13 cellular contexts compared by ENCODE assay signal in the genomic region with DNA sequence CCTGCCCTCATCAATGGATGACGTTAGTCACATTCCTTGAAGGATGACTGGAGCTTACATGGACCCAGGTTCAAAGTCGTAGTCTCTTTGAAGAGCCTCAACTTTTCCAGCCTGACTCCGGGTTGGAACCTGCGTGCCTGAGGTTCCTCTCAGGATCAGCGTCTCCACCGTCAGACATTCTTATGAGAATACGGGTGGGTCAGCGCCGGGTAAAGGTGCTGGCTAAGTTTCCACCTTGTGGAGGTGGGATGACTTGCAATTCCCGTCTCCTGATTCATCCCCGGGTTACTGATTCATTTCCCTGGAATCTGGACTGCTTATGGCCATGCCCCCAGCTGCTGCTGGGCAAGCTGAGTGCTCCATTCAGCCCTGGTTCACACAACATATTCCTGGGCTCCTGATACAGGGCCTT. TPM values are rescaled to one million over a fixed set of nuclear protein-coding genes. Genes with fewer than 3 reads are reported as not detected.
DNase-seq lines count a peak whose midpoint lies in the region; ATAC-seq, FAIRE-seq and TF ChIP-seq lines count a peak whose summit lies in the region.
"Had no signal": no experiment of that assay in that cellular context is flagged by ENCODE, and none has a peak within 500 bp of the region (broad histone marks: within the 10 kb centered on the region; RNA-seq: fewer than 3 reads in every experiment).

No MANE protein-coding gene starts in this region.

- FAIRE-seq in bronchial epithelial cell (lab: Jason Lieb, UNC): no peak
- FAIRE-seq: GM19239 had no signal

- peaks cover 10% of the 10 kb centered on the region for H3K4me1 ChIP-seq in lower lobe of right lung

- TF ChIP-seq CTCF in bronchial epithelial cell (IDR thresholded peaks at IDR 0.05; ENCODE audit: insufficient read depth, low read length, severe bottlenecking) (peak; percentile 40), lower lobe of right lung (IDR thresholded peaks at IDR 0.05) (no peak), coronary artery (IDR thresholded peaks at IDR 0.05) (no peak), natural killer cell (IDR thresholded peaks at IDR 0.05) (no peak)

- peaks cover 0 to 8% of the 10 kb centered on the region in 2 donors for H3K4me1 Mint-ChIP-seq in natural killer cell

- H3K9me3 Mint-ChIP-seq in natural killer cell: no peaks in the 10 kb centered on the region

- no peak overlapping the region for H3K27ac ChIP-seq in lower lobe of right lung
- H3K27ac ChIP-seq in coronary artery: no peak overlapping the region
- H3K27ac ChIP-seq: right atrium auricular region had no signal

- DNase-seq in AG08396 (ENCODE audit: low spot score): peak; percentile 86
- DNase-seq in HuH-7 (ENCODE audit: low spot score): peak; percentile 86
- DNase-seq in bronchial epithelial cell (ENCODE audit: low read depth): peak; percentile 99
- DNase-seq in lower lobe of right lung: no peak
- no peak for DNase-seq in NCI-H146 treated with DMSO at 0.1 percent for 48 hours (lab: John Stamatoyannopoulos, UW; ENCODE audit: unreplicated experiment)
- DNase-seq in NCI-H128 (lab: John Stamatoyannopoulos, UW; ENCODE audit: unreplicated experiment): no peak
- no peak for DNase-seq in coronary artery (ENCODE audit: low spot score)
- no peak for DNase-seq in natural killer cell
- DNase-seq: activated T-cell treated with anti-CD3 and anti-CD28 coated beads, Interleukin-2, amount 50 U/mL, for 1 hour; DND-41; OCI-M1 had no signal

- intact Hi-C loops in lower lobe of right lung (cut with DNase I): loop anchor here (10.0 kb wide), 1 partner anchor 319 kb away; no protein-coding TSS in a partner anchor
- intact Hi-C loops in natural killer cell (cut with micrococcal nuclease): no loop called here

- H3K36me3 ChIP-seq in bronchial epithelial cell (ENCODE audit: control insufficient read depth, insufficient read depth, low read length) (no peaks in the 10 kb centered on the region), lower lobe of right lung (no peaks in the 10 kb centered on the region)
- H3K36me3 ChIP-seq: right atrium auricular region had no signal

- H3K27ac Mint-ChIP-seq in natural killer cell: no peak overlapping the region

- no peaks in the 10 kb centered on the region for H3K9me3 ChIP-seq in lower lobe of right lung
- H3K9me3 ChIP-seq: right atrium auricular region had no signal

- no peak overlapping the region for H3K4me3 Mint-ChIP-seq in natural killer cell

- H3K4me3 ChIP-seq in bronchial epithelial cell (ENCODE audit: low read depth, low read length) (no peak overlapping the region), lower lobe of right lung (no peak overlapping the region), coronary artery (no peak overlapping the region)
- H3K4me3 ChIP-seq: right atrium auricular region had no signal

- H3K27me3 ChIP-seq in bronchial epithelial cell (ENCODE audit: control insufficient read depth, insufficient read depth, low read length) (no peaks in the 10 kb centered on the region), lower lobe of right lung (ENCODE audit: low read depth) (no peaks in the 10 kb centered on the region)
- H3K27me3 ChIP-seq: right atrium auricular region had no signal

- no peaks in the 10 kb centered on the region for H3K27me3 Mint-ChIP-seq in natural killer cell (ENCODE audit: low read depth in 2 of 2)

- ATAC-seq in lower lobe of right lung (peak; percentile 38 to 52), natural killer cell (no peak)

- no peaks in the 10 kb centered on the region for H3K36me3 Mint-ChIP-seq in natural killer cell

RNA-seq across cellular contexts. Expression of gene CMIP, which starts 38.9 kb away (rescaled TPM):
- total RNA-seq in bronchial epithelial cell (21.1 and 22.3 TPM in 2 replicates), lower lobe of right lung (77.4 TPM), natural killer cell (100 to 1,000 TPM in 1 of 3 donors, 10 to 100 TPM in 2; 88.2 to 115 (median 91.5) TPM)

Comparison
In these comparisons a context has a peak if more than half of its experiments do, and no peak if none do; other contexts are left out.
1. DNase-seq: peak in AG08396 (single experiment), HuH-7 (single experiment) and bronchial epithelial cell (single experiment); none in lower lobe of right lung (single experiment), NCI-H146 treated with DMSO at 0.1 percent for 48 hours (single experiment), NCI-H128 (single experiment), coronary artery (single experiment) and natural killer cell (single experiment).
2. ATAC-seq: peak in lower lobe of right lung (2 of 2); none in natural killer cell (0 of 3).